16 cellular contexts compared by ENCODE assay signal in genomic region chr1:17799642-17800041, GRCh38.
A peak's percentile ranks its signal among the peaks of the same experiment; 100 is the strongest.
DNase-seq lines count a peak whose midpoint lies in the region; ATAC-seq and TF ChIP-seq lines count a peak whose summit lies in the region.
"Had no signal": no experiment of that assay in that cellular context is flagged by ENCODE, and none has a peak within 500 bp of the region (broad histone marks: within the 10 kb centered on the region; RNA-seq: fewer than 3 reads in every experiment).

No MANE protein-coding gene starts in this region.

- no peak for TF ChIP-seq CTCF in HEK293 (tag by site-specific recombination; IDR thresholded peaks at IDR 0.05)
- TF ChIP-seq CTCF in coronary artery (IDR thresholded peaks at IDR 0.05): no peak

- H3K36me3 ChIP-seq in HEK293 (ENCODE audit: control insufficient read depth in 2 of 2, insufficient read depth in 1 of 2, low read length in 2 of 2): no peaks in the 10 kb centered on the region
- H3K36me3 ChIP-seq: HAP-1 had no signal

- ATAC-seq in GM18858 (IDR thresholded peaks at IDR 0.05; ENCODE audit: unreplicated experiment): no peak
- ATAC-seq: CD8-positive, alpha-beta T cell; GM12878 had no signal

- POLR2A ChIA-PET in HEK293 (lab: Yijun Ruan, JAX): no interaction called here

- no peaks in the 10 kb centered on the region for H3K4me1 ChIP-seq in HEK293 (ENCODE audit: control insufficient read depth, insufficient read depth, low read length)
- H3K4me1 ChIP-seq: HAP-1 had no signal

- H3K27ac ChIP-seq in HEK293 (ENCODE audit: extremely low read depth, low read depth, low read length): no peak overlapping the region
- H3K27ac ChIP-seq in coronary artery: no peak overlapping the region

- no peak overlapping the region for H3K4me3 ChIP-seq in HEK293 (ENCODE audit: low read depth, low read length)
- no peak overlapping the region for H3K4me3 ChIP-seq in coronary artery
- H3K4me3 ChIP-seq: GM12878, HAP-1 had no signal

- DNase-seq in CD1c-positive myeloid dendritic cell (ENCODE audit: extremely low spot score): peak; percentile 5
- peak; percentile 12 for DNase-seq in coronary artery (ENCODE audit: low spot score)
- no peak for DNase-seq in T-helper 2 cell
- DNase-seq in NAMALWA (ENCODE audit: low spot score): no peak
- DNase-seq: C1 segment of cervical spinal cord; CD4-positive, CD25-positive, alpha-beta regulatory T cell; CD8-positive, alpha-beta T cell; DMS 273 treated with DMSO at 0.1 percent for 48 hours; DMS79; EL; GDM1; GOT3 had no signal

- no peaks in the 10 kb centered on the region for H3K9me3 ChIP-seq in HEK293 (ENCODE audit: control insufficient read depth, insufficient read depth, low read depth, low read length)
- H3K9me3 ChIP-seq: HAP-1 had no signal

- CTCF ChIA-PET in HEK293 (lab: Yijun Ruan, JAX): interaction anchor here (0.9 kb wide), 1 partner anchor 41 kb away, joined by 3 read pairs; no protein-coding TSS in a partner anchor

TF ChIP-seq in HEK293, 187 proteins besides CTCF, POLR2A, EP300 and RAD21:
- TF ChIP-seq ZNF48 (tag by site-specific recombination; IDR thresholded peaks at IDR 0.05): no peak
- peak; percentile 90 for TF ChIP-seq ZFHX2 (tag by site-specific recombination; conservative IDR thresholded peaks at IDR 0.05)
- peak; percentile 87 for TF ChIP-seq EGR2 (tag by site-specific recombination; IDR thresholded peaks at IDR 0.05; ENCODE audit: low read depth)
TF ChIP-seq in HEK293: peak in this region for 2.

Comparison
In these comparisons a context has a peak if more than half of its experiments do, and no peak if none do; other contexts are left out.
1. DNase-seq: peak in CD1c-positive myeloid dendritic cell (single experiment) and coronary artery (single experiment); none in T-helper 2 cell (0 of 5) and NAMALWA (single experiment).